In the genomic region with DNA sequence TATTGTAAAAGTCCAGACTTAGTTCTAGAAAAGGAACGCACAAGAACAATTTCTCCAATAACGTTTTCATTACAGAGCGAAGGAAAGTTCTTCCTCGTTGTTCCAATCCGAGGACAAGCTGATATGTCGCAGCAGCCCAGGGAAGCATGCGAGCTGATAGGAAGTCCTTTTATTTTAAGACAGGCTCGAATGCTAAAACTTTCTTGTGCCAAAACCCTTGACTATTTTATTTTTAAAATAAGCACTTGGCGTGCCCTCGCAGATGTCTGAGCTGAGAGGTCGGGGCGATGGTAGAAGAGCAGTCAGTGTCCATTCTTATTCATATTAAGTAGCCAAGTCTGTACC, we compare ENCODE assay signal across 8 cellular contexts. TPM values are rescaled to one million over a fixed set of nuclear protein-coding genes. Genes with fewer than 3 reads are reported as not detected.
DNase-seq lines count a peak whose midpoint lies in the region; ATAC-seq and TF ChIP-seq lines count a peak whose summit lies in the region.

No MANE protein-coding gene starts in this region.

- peaks cover 5% of the 10 kb centered on the region for H3K4me1 Mint-ChIP-seq in activated T-cell treated with anti-CD3 and anti-CD28 coated beads, Interleukin-2, amount 50 U/mL, for 4 hours (ENCODE audit: low read depth)
- peaks cover 16% of the 10 kb centered on the region for H3K4me1 Mint-ChIP-seq in type B pancreatic cell (ENCODE audit: unreplicated experiment)

- H3K4me3 Mint-ChIP-seq in activated T-cell treated with anti-CD3 and anti-CD28 coated beads, Interleukin-2, amount 50 U/mL, for 4 hours = peak overlapping the region; percentile 7
- H3K4me3 Mint-ChIP-seq in type B pancreatic cell = peak overlapping the region; percentile 85

- no peak for TF ChIP-seq CTCF in breast epithelium (IDR thresholded peaks at IDR 0.05)
- TF ChIP-seq CTCF in lower leg skin (IDR thresholded peaks at IDR 0.05) = no peak
- no peak for TF ChIP-seq CTCF in type B pancreatic cell (conservative IDR thresholded peaks at IDR 0.05)

- no peaks in the 10 kb centered on the region for H3K9me2 ChIP-seq in Karpas-422 (replicated peaks; ENCODE audit: insufficient read depth, low read length)

- no peaks in the 10 kb centered on the region for H4K20me1 ChIP-seq in Karpas-422 (ENCODE audit: insufficient read depth, low read depth, low read length)

- 0 to 1% methylated on average over 12 of the region's 12 CpGs for WGBS in lower leg skin, 2 donors

- H3K27ac Mint-ChIP-seq in type B pancreatic cell = peak overlapping the region; percentile 0

- H3K27me3 Mint-ChIP-seq in activated T-cell treated with anti-CD3 and anti-CD28 coated beads, Interleukin-2, amount 50 U/mL, for 4 hours (ENCODE audit: low read depth) = peaks cover 54% of the 10 kb centered on the region
- peaks cover 65% of the 10 kb centered on the region for H3K27me3 Mint-ChIP-seq in type B pancreatic cell

- intact Hi-C loops in breast epithelium (cut with DNase I; ENCODE audit: low total_unique reads) = loop anchor here (1.0 kb wide), 1 partner anchor 18 kb away; no protein-coding TSS in a partner anchor
- intact Hi-C loops in lower leg skin (cut with DNase I; ENCODE audit: low total_unique reads) = no loop called here

- no peaks in the 10 kb centered on the region for H3K27me3 ChIP-seq in breast epithelium
- H3K27me3 ChIP-seq in Karpas-422 (ENCODE audit: low read length) = no peaks in the 10 kb centered on the region

- H3K9me3 ChIP-seq in breast epithelium (no peaks in the 10 kb centered on the region), Karpas-422 (ENCODE audit: low read length) (no peaks in the 10 kb centered on the region)

- H3K79me2 ChIP-seq in Karpas-422 (ENCODE audit: low read length) = no peaks in the 10 kb centered on the region

- TF ChIP-seq POLR2A in breast epithelium (IDR thresholded peaks at IDR 0.05) (no peak), lower leg skin (IDR thresholded peaks at IDR 0.05) (no peak)

- no peaks in the 10 kb centered on the region for H3K36me3 ChIP-seq in breast epithelium
- H3K36me3 ChIP-seq in Karpas-422 (ENCODE audit: insufficient read depth, low read length) = no peaks in the 10 kb centered on the region

- ATAC-seq in activated T-cell treated with anti-CD3 and anti-CD28 coated beads, Interleukin-2, amount 50 U/mL, for 4 hours = no peak
- ATAC-seq in GM18861 (IDR thresholded peaks at IDR 0.05; ENCODE audit: unreplicated experiment) = no peak

- H3K9ac ChIP-seq in Karpas-422 (ENCODE audit: low read length) = no peak overlapping the region

- H3K9me3 Mint-ChIP-seq in activated T-cell treated with anti-CD3 and anti-CD28 coated beads, Interleukin-2, amount 50 U/mL, for 4 hours = no peaks in the 10 kb centered on the region
- H3K9me3 Mint-ChIP-seq in type B pancreatic cell = no peaks in the 10 kb centered on the region

- no peak overlapping the region for H2AFZ ChIP-seq in Karpas-422 (ENCODE audit: low read length)

- H3K4me1 ChIP-seq in breast epithelium (no peaks in the 10 kb centered on the region), Karpas-422 (ENCODE audit: low read length) (no peaks in the 10 kb centered on the region)

- H3K4me2 ChIP-seq in Karpas-422 (ENCODE audit: low read depth, low read length, poor library complexity, severe bottlenecking) = no peak overlapping the region

- H3K4me3 ChIP-seq in breast epithelium (peak overlapping the region; percentile 74 to 95 (median 81)), lower leg skin (ENCODE audit: low read depth, poor library complexity, severe bottlenecking) (peak overlapping the region; percentile 16), Karpas-422 (ENCODE audit: low read length) (no peak overlapping the region)

- no peak for DNase-seq in activated T-cell treated with anti-CD3 and anti-CD28 coated beads, Interleukin-2, amount 50 U/mL, for 4 hours
- no peak for DNase-seq in activated T-cell treated with anti-CD3 and anti-CD28 coated beads, Interleukin-2, amount 50 U/mL, for 48 hours
- DNase-seq in breast epithelium (ENCODE audit: low spot score in 2 of 2) (no peak), lower leg skin (ENCODE audit: low spot score in 2 of 2) (peak in 1 of 2 donors; percentile 83), type B pancreatic cell (ENCODE audit: extremely low spot score, unreplicated experiment) (no peak), Karpas-422 (no peak), iPS-NIHi7 (ENCODE audit: extremely low spot score) (no peak)

- peak overlapping the region; percentile 74 to 91 for H3K27ac ChIP-seq in breast epithelium
- no peak overlapping the region for H3K27ac ChIP-seq in Karpas-422 (ENCODE audit: low read length)

- no peaks in the 10 kb centered on the region for H3K36me3 Mint-ChIP-seq in activated T-cell treated with anti-CD3 and anti-CD28 coated beads, Interleukin-2, amount 50 U/mL, for 4 hours (ENCODE audit: insufficient read depth)
- no peaks in the 10 kb centered on the region for H3K36me3 Mint-ChIP-seq in type B pancreatic cell

RNA-seq across cellular contexts. Expression of gene MITF, which starts 0.4 kb away (rescaled TPM):
- total RNA-seq in activated T-cell treated with anti-CD3 and anti-CD28 coated beads, Interleukin-2, amount 50 U/mL, for 4 hours = under 1 TPM in 1 of 3 donors, not detected in 2; 0.05 TPM
- 10 to 100 TPM; 23.3 to 45.8 (median 25.6) TPM for total RNA-seq in breast epithelium
- 10 to 100 TPM; 12.9 to 22.9 (median 17.1) TPM for total RNA-seq in lower leg skin
- 3.2 and 8.7 TPM in 2 replicates for total RNA-seq in type B pancreatic cell (ENCODE audit: low replicate concordance)
- total RNA-seq in Karpas-422 (2014; rRNA removed; shearing (Covaris generic); ENCODE audit: low replicate concordance) = not detected in 2 replicates
